9 cellular contexts compared by ENCODE assay signal in the genomic region with DNA sequence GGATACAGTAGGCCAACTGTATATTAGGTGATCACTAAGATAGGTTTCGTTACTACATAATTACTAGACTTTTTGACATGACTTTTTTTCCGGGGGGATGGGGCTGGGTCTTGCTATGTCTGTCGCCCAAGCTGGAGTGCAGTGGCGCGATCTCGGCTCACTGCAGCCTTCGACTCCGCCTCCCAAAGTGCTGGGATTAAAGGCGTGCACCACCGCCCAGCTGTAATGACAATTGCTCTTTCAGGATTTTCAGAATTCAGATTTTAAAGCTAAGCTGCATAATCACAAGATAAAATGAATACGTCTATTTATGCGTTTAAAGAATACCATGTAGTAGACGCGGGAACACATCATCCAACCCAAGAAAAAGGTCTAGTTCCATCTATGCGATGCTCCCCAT. TPM values are rescaled to one million over a fixed set of nuclear protein-coding genes. Genes with fewer than 3 reads are reported as not detected.
DNase-seq lines count a peak whose midpoint lies in the region; ATAC-seq and TF ChIP-seq lines count a peak whose summit lies in the region.
"Had no signal": no experiment of that assay in that cellular context is flagged by ENCODE, and none has a peak within 500 bp of the region (broad histone marks: within the 10 kb centered on the region; RNA-seq: fewer than 3 reads in every experiment).

No MANE protein-coding gene starts in this region.

- H3K4me1 Mint-ChIP-seq in Caco-2 (ENCODE audit: low read depth, unreplicated experiment) (peaks cover 31% of the 10 kb centered on the region), natural killer cell (peaks cover 56 to 78% of the 10 kb centered on the region in 2 donors)

- POLR2A ChIA-PET in Caco-2 (lab: Charles Lee), result interaction anchor here (1.1 to 3.5 kb wide), 9 partner anchors 13 to 501 kb away, joined by 4 to 73 read pairs (median 12); a partner anchor contains a TSS

- H3K9me3 Mint-ChIP-seq in Caco-2 (ENCODE audit: unreplicated experiment) (no peaks in the 10 kb centered on the region), natural killer cell (no peaks in the 10 kb centered on the region)

- peak overlapping the region; percentile 94 for H3K9ac ChIP-seq in NT2/D1 (ENCODE audit: insufficient read length, low read depth)

- peak overlapping the region; percentile 80 for H3K4me3 ChIP-seq in Caco-2 (ENCODE audit: low read depth, low read length)
- peak overlapping the region; percentile 93 for H3K4me3 ChIP-seq in NT2/D1 (ENCODE audit: insufficient read length, low read depth)

- peak in 1 of 2 experiments; percentile 52 for DNase-seq in Caco-2
- no peak for DNase-seq in NT2/D1 (ENCODE audit: low read depth, low spot score)
- DNase-seq in dermis blood vessel endothelial cell, result peak; percentile 31
- no peak for DNase-seq in natural killer cell
- DNase-seq in NK-92 treated with Interleukin-12 subunit alpha and Interleukin-12 subunit beta, amount 100 ng/mL, for 24 hours (lab: John Stamatoyannopoulos, UW), result no peak
- no peak for DNase-seq in NOMO-1 treated with dmso at 0.1 percent for 144 hours (lab: John Stamatoyannopoulos, UW; ENCODE audit: unreplicated experiment)
- no peak for DNase-seq in SW480 (ENCODE audit: low spot score)

- H3K27ac Mint-ChIP-seq in Caco-2 (ENCODE audit: unreplicated experiment) (peak overlapping the region; percentile 96), natural killer cell (peak overlapping the region; percentile 98 to 99)

- peaks cover 5% of the 10 kb centered on the region; the same call in 1 of the 2 replicates for H3K36me3 ChIP-seq in Caco-2 (ENCODE audit: control insufficient read depth, insufficient read depth, low read length)
- H3K36me3 ChIP-seq in NT2/D1 (ENCODE audit: insufficient read depth, insufficient read length, low read length), result peaks cover 52% of the 10 kb centered on the region

- no TSS peak for BruUV-seq in Caco-2 (replicated peaks; lab: Mats Ljungman, UMichigan)

- TF ChIP-seq CTCF in Caco-2 (IDR thresholded peaks at IDR 0.05; ENCODE audit: insufficient read depth in 1 of 2, low read depth in 1 of 2, low read length in 1 of 2, severe bottlenecking in 1 of 2, unreplicated experiment in 1 of 2) (no peak), natural killer cell (IDR thresholded peaks at IDR 0.05) (no peak)

- H3K4me1 ChIP-seq in Caco-2 (peaks cover 8% of the 10 kb centered on the region; the same call in 1 of the 2 replicates), NT2/D1 (ENCODE audit: insufficient read depth, insufficient read length) (peaks cover 4% of the 10 kb centered on the region)

- ATAC-seq in natural killer cell, result no peak
- no peak for ATAC-seq in GM18520 (IDR thresholded peaks at IDR 0.05; ENCODE audit: unreplicated experiment)

- intact Hi-C loops in Caco-2 (cut with micrococcal nuclease; ENCODE audit: unreplicated experiment), result loop anchor here (2.0 kb wide), 1 partner anchor 27 kb away; no protein-coding TSS in a partner anchor
- intact Hi-C loops in natural killer cell (cut with micrococcal nuclease), result loop anchor here (2.0 kb wide), 3 partner anchors 15 to 117 kb away; a partner anchor contains a TSS

- H3K4me3 Mint-ChIP-seq in Caco-2 (ENCODE audit: unreplicated experiment) (peak overlapping the region; percentile 99), natural killer cell (peak overlapping the region; percentile 95)

- H3K27me3 ChIP-seq in Caco-2 (replicated peaks; ENCODE audit: control insufficient read depth, insufficient read depth, low read length) (no peaks in the 10 kb centered on the region), NT2/D1 (ENCODE audit: insufficient read depth, insufficient read length) (no peaks in the 10 kb centered on the region)

- H3K9me3 ChIP-seq in Caco-2, result no peaks in the 10 kb centered on the region
- H3K9me3 ChIP-seq in NT2/D1 (ENCODE audit: insufficient read depth, low read length), result no peaks in the 10 kb centered on the region

- CTCF ChIA-PET in Caco-2 (lab: Charles Lee), result interaction anchor here (1.5 kb wide), 1 partner anchor 232 kb away, joined by 7 read pairs; no protein-coding TSS in a partner anchor

- H3K36me3 Mint-ChIP-seq in Caco-2 (ENCODE audit: insufficient read depth, unreplicated experiment) (peaks cover 86% of the 10 kb centered on the region), natural killer cell (no peaks in the 10 kb centered on the region)

- H3K27me3 Mint-ChIP-seq in Caco-2 (ENCODE audit: insufficient read depth, unreplicated experiment) (no peaks in the 10 kb centered on the region), natural killer cell (ENCODE audit: low read depth in 2 of 2) (no peaks in the 10 kb centered on the region)

RNA-seq across cellular contexts. Expression of a gene that starts 1.0 kb away (rescaled TPM):
- total RNA-seq in Caco-2 (2022), result 121 and 133 TPM in 2 replicates
- 59.6 and 95.5 TPM in 2 replicates for total RNA-seq in dermis blood vessel endothelial cell
- 100 to 1,000 TPM; 156 to 229 (median 163) TPM for total RNA-seq in natural killer cell

RNA-seq across cellular contexts. Expression of a gene that starts 8.2 kb away (rescaled TPM):
- total RNA-seq in Caco-2 (2022) (20.6 and 22.9 TPM in 2 replicates), dermis blood vessel endothelial cell (18.5 and 24.3 TPM in 2 replicates), natural killer cell (10 to 100 TPM; 56.3 to 59.6 (median 57.6) TPM)

RNA-seq across cellular contexts. Expression of a gene that starts 22.3 kb away (rescaled TPM):
- not detected in 2 replicates for total RNA-seq in Caco-2 (2022)
- total RNA-seq in dermis blood vessel endothelial cell, result not detected in 2 replicates
- total RNA-seq in natural killer cell, result not detected
- total RNA-seq: RPMI7951 had no signal

RNA-seq across cellular contexts. Expression of a gene that starts 59.7 kb away (rescaled TPM):
- total RNA-seq in Caco-2 (2022) (175 and 202 TPM in 2 replicates), dermis blood vessel endothelial cell (40.0 and 42.0 TPM in 2 replicates), natural killer cell (10 to 100 TPM; 53.9 to 99.6 (median 72.5) TPM)
